ENCODE assay signal across 27 cellular contexts in the genomic region with DNA sequence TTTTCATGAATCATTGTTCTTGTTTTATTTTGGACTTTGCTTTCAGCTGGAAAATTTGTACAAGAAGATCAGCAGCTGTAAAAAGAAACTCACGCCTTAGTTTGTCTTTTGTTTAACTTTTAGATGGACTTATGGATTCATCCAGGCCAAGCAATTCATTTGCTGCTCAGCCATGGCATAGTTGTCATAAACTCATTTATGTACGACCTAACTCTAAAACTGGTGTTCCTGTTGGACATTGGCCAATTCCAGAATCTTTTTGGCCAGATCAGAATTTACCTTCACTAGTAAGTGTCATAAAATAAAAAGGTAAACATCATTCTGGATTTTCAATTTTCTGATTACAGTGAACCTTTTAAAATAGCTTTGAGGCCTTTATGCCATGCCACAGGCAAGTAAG.
"Had no signal": no experiment of that assay in that cellular context is flagged by ENCODE, and none has a peak within 500 bp of the region (broad histone marks: within the 10 kb centered on the region; RNA-seq: fewer than 3 reads in every experiment).

No MANE protein-coding gene starts in this region.

- H3K4me3 ChIP-seq: coronary artery, esophagus muscularis mucosa, gastroesophageal sphincter, heart left ventricle, hepatocyte, left lung, neural progenitor cell, prostate gland, right atrium auricular region, thoracic aorta, tibial nerve, upper lobe of right lung, uterus had no signal

- H3K4me1 Mint-ChIP-seq: mesothelial cell of epicardium, nephron, neural progenitor cell had no signal

- DNase-seq: dermis blood vessel endothelial cell; effector memory CD4-positive, alpha-beta T cell; foreskin keratinocyte; heart left ventricle; kidney; left lung; mesenchymal stem cell; naive thymus-derived CD4-positive, alpha-beta T cell; stimulated activated CD4-positive, alpha-beta T cell treated with anti-CD3 and anti-CD28 coated beads, Interleukin-2, amount 100 ng/mL, for 24 hours; stimulated activated CD4-positive, alpha-beta T cell treated with anti-CD3 and anti-CD28 coated beads, Interleukin-4, amount 100 ng/mL, for 4 hours; stimulated activated naive CD8-positive, alpha-beta T cell treated with anti-CD3 and anti-CD28 coated beads, Interleukin-15, Interleukin-2, amounts not matched to agents 100 U/mL and 50 U/mL, for 24 hours; upper lobe of right lung; uterus had no signal

- H3K27me3 ChIP-seq: esophagus muscularis mucosa, foreskin keratinocyte, gastroesophageal sphincter, hepatocyte, left lung, neural progenitor cell, right atrium auricular region, upper lobe of right lung had no signal

- ATAC-seq: foreskin keratinocyte; gastroesophageal sphincter; heart left ventricle; left lung; naive thymus-derived CD4-positive, alpha-beta T cell; sciatic nerve; stimulated activated memory B cell treated with anti-CD40 and anti-IgM and Interleukin-4, amounts not matched to agents 10 μg/mL and 1 μg/mL and 100 μg/mL, for 72 hours; stimulated activated naive CD8-positive, alpha-beta T cell treated with anti-CD3 and anti-CD28 coated beads, Interleukin-15, Interleukin-2, amounts not matched to agents 100 U/mL and 50 U/mL, for 24 hours; upper lobe of right lung had no signal

- H3K9ac ChIP-seq: neural progenitor cell had no signal

- H3K4me3 Mint-ChIP-seq: mesothelial cell of epicardium; naive thymus-derived CD4-positive, alpha-beta T cell; nephron; neural progenitor cell; stimulated activated memory B cell treated with anti-CD40 and anti-IgM and Interleukin-4, amounts not matched to agents 10 μg/mL and 1 μg/mL and 100 μg/mL, for 72 hours had no signal

- H3K27me3 Mint-ChIP-seq: naive thymus-derived CD4-positive, alpha-beta T cell; stimulated activated memory B cell treated with anti-CD40 and anti-IgM and Interleukin-4, amounts not matched to agents 10 μg/mL and 1 μg/mL and 100 μg/mL, for 72 hours had no signal

- H3K27ac ChIP-seq: coronary artery, foreskin keratinocyte, gastroesophageal sphincter, heart left ventricle, hepatocyte, left lung, neural progenitor cell, prostate gland, right atrium auricular region, tibial nerve, upper lobe of right lung, uterus had no signal

- H3K4me2 ChIP-seq: hepatocyte, neural progenitor cell had no signal

- H3K9me3 ChIP-seq: esophagus muscularis mucosa, gastroesophageal sphincter, heart left ventricle, left lung, prostate gland, right atrium auricular region, thoracic aorta, tibial nerve, upper lobe of right lung, uterus had no signal

- H3K4me1 ChIP-seq: foreskin keratinocyte, left lung, neural progenitor cell, prostate gland, tibial nerve, upper lobe of right lung, uterus had no signal

- H3K36me3 ChIP-seq: neural progenitor cell, prostate gland, thoracic aorta, tibial nerve, upper lobe of right lung, uterus had no signal

- H3K9me3 Mint-ChIP-seq: naive thymus-derived CD4-positive, alpha-beta T cell; nephron; neural progenitor cell; stimulated activated memory B cell treated with anti-CD40 and anti-IgM and Interleukin-4, amounts not matched to agents 10 μg/mL and 1 μg/mL and 100 μg/mL, for 72 hours had no signal

- H3K27ac Mint-ChIP-seq: mesothelial cell of epicardium; nephron; neural progenitor cell; stimulated activated memory B cell treated with anti-CD40 and anti-IgM and Interleukin-4, amounts not matched to agents 10 μg/mL and 1 μg/mL and 100 μg/mL, for 72 hours had no signal

- FAIRE-seq: endothelial cell of umbilical vein, kidney had no signal

- H3K79me2 ChIP-seq: hepatocyte had no signal

- H2AFZ ChIP-seq: hepatocyte, neural progenitor cell had no signal
